ENCODE assay signal across 8 cellular contexts in genomic region chr7:72914756-72915525, GRCh38. TPM values are rescaled to one million over a fixed set of nuclear protein-coding genes. Genes with fewer than 3 reads are reported as not detected.
DNase-seq lines count a peak whose midpoint lies in the region; TF ChIP-seq lines count a peak whose summit lies in the region.
"Not testable (repeated sequence)": the region's sequence is repeated elsewhere in the genome, so short reads cannot be mapped to it uniquely, and the experiment has no call there.

No MANE protein-coding gene starts in this region.

- H3K36me3 ChIP-seq in Karpas-422 (ENCODE audit: insufficient read depth, low read length) (peaks cover 18% of the 10 kb centered on the region), suprapubic skin (peaks cover 26% of the 10 kb centered on the region)
- not testable (repeated sequence) for H3K36me3 ChIP-seq in fibroblast of lung (ENCODE audit: control insufficient read depth, insufficient read depth, low read length); neural cell (ENCODE audit: insufficient read depth, low read length)

- not testable (repeated sequence) for H3K27me3 Mint-ChIP-seq in activated T-helper 2 cell treated with anti-CD3 and anti-CD28 coated beads, Interferon-gamma antibody, Interleukin-2, Interleukin-4, amounts not matched to agents 10 μg/mL and 5 μg/mL and 100 μg/mL, durations not matched to agents 14 hours and 24 hours and 36 hours (ENCODE audit: low read depth)

- H3K4me1 ChIP-seq in Karpas-422 (ENCODE audit: low read length); fibroblast of lung (ENCODE audit: control insufficient read depth, extremely low read depth, insufficient read depth, low read length); suprapubic skin: not testable (repeated sequence)

- not testable (repeated sequence) for TF ChIP-seq POLR2A in suprapubic skin (IDR thresholded peaks at IDR 0.05)

- H4K20me1 ChIP-seq in Karpas-422 (ENCODE audit: insufficient read depth, low read depth, low read length); fibroblast of lung (ENCODE audit: control insufficient read depth, extremely low read depth, insufficient read depth, low read length); neural cell (ENCODE audit: insufficient read depth): not testable (repeated sequence)

- H3K9me2 ChIP-seq in Karpas-422 (replicated peaks; ENCODE audit: insufficient read depth, low read length); neural cell (ENCODE audit: insufficient read depth, low read length): not testable (repeated sequence)

- H3K4me1 Mint-ChIP-seq in activated T-helper 2 cell treated with anti-CD3 and anti-CD28 coated beads, Interferon-gamma antibody, Interleukin-2, Interleukin-4, amounts not matched to agents 10 μg/mL and 5 μg/mL and 100 μg/mL, durations not matched to agents 14 hours and 24 hours and 36 hours (ENCODE audit: low read depth), result peaks cover 14% of the 10 kb centered on the region

- TF ChIP-seq RAD21 in neural cell (conservative IDR thresholded peaks at IDR 0.05), result peak; percentile 72

- 60% methylated on average over 9 of the region's 9 CpGs for WGBS in suprapubic skin

- H3K9me3 ChIP-seq in Karpas-422 (ENCODE audit: low read length); fibroblast of lung (ENCODE audit: control insufficient read depth, insufficient read depth, low read depth, low read length); neural cell (ENCODE audit: low read length); suprapubic skin: not testable (repeated sequence)

- H3K79me2 ChIP-seq in Karpas-422 (ENCODE audit: low read length), result peaks cover 46% of the 10 kb centered on the region
- H3K79me2 ChIP-seq in fibroblast of lung (ENCODE audit: control insufficient read depth, insufficient read depth, low read length); neural cell (replicated peaks; ENCODE audit: insufficient read depth, low read length): not testable (repeated sequence)

- not testable (repeated sequence) for H3K4me3 Mint-ChIP-seq in activated T-helper 2 cell treated with anti-CD3 and anti-CD28 coated beads, Interferon-gamma antibody, Interleukin-2, Interleukin-4, amounts not matched to agents 10 μg/mL and 5 μg/mL and 100 μg/mL, durations not matched to agents 14 hours and 24 hours and 36 hours (ENCODE audit: low read depth)

- in situ Hi-C loops in G401 (cut with HindIII; ENCODE audit: low sequenced_read_pairs), result not testable (repeated sequence)

- not testable (repeated sequence) for H3K4me2 ChIP-seq in Karpas-422 (ENCODE audit: low read depth, low read length, poor library complexity, severe bottlenecking); fibroblast of lung (ENCODE audit: extremely low read depth, insufficient read depth, low read length); neural cell (ENCODE audit: low read length)

- not testable (repeated sequence) for H3K27me3 ChIP-seq in Karpas-422 (ENCODE audit: low read length); fibroblast of lung (ENCODE audit: control insufficient read depth, insufficient read depth, low read length); neural cell (ENCODE audit: insufficient read depth, low read depth, low read length); suprapubic skin

- peak overlapping the region; percentile 12 for H3K27ac Mint-ChIP-seq in activated T-helper 2 cell treated with anti-CD3 and anti-CD28 coated beads, Interferon-gamma antibody, Interleukin-2, Interleukin-4, amounts not matched to agents 10 μg/mL and 5 μg/mL and 100 μg/mL, durations not matched to agents 14 hours and 24 hours and 36 hours

- H3K4me3 ChIP-seq in Karpas-422 (ENCODE audit: low read length); fibroblast of lung (replicated peaks in 1 of 4; ENCODE audit: control extremely low read depth in 1 of 4, insufficient read depth in 1 of 4, low read depth in 3 of 4, low read length in 4 of 4); neural cell (ENCODE audit: low read length); suprapubic skin: not testable (repeated sequence)

- TF ChIP-seq CTCF in fibroblast of lung (conservative IDR thresholded peaks at IDR 0.05 in 1 of 2, IDR thresholded peaks at IDR 0.05 in 1 of 2; ENCODE audit: low read depth in 1 of 2, low read length in 2 of 2), result peak; percentile 57 to 68
- TF ChIP-seq CTCF in neural cell (IDR thresholded peaks at IDR 0.05; ENCODE audit: poor library complexity, severe bottlenecking), result peak; percentile 91
- TF ChIP-seq CTCF in suprapubic skin (IDR thresholded peaks at IDR 0.05), result peak; percentile 50 to 58

- not testable (repeated sequence) for H3K27ac ChIP-seq in Karpas-422 (ENCODE audit: low read length); fibroblast of lung (ENCODE audit: insufficient read depth, low read length); neural cell (ENCODE audit: low read length); suprapubic skin

- not testable (repeated sequence) for H3K9me3 Mint-ChIP-seq in activated T-helper 2 cell treated with anti-CD3 and anti-CD28 coated beads, Interferon-gamma antibody, Interleukin-2, Interleukin-4, amounts not matched to agents 10 μg/mL and 5 μg/mL and 100 μg/mL, durations not matched to agents 14 hours and 24 hours and 36 hours

- peak; percentile 39 for DNase-seq in G401 (ENCODE audit: low spot score)
- peak; percentile 55 for DNase-seq in HCEC 1CT
- DNase-seq in Karpas-422, result peak; percentile 77
- peak; percentile 12 to 28 for DNase-seq in SHP77 (lab: John Stamatoyannopoulos, UW)
- DNase-seq in activated T-helper 2 cell treated with anti-CD3 and anti-CD28 coated beads, Interferon-gamma antibody, Interleukin-2, Interleukin-4, amounts not matched to agents 10 μg/mL and 5 μg/mL and 100 μg/mL, durations not matched to agents 14 hours and 24 hours and 36 hours (ENCODE audit: low spot score), result peak; percentile 40
- peak; percentile 47 to 62 for DNase-seq in fibroblast of lung (ENCODE audit: low read depth in 2 of 2)
- not testable (repeated sequence) for DNase-seq in suprapubic skin (ENCODE audit: low spot score in 2 of 2)

- TF ChIP-seq EP300 in neural cell (conservative IDR thresholded peaks at IDR 0.05; ENCODE audit: poor library complexity, severe bottlenecking); suprapubic skin (IDR thresholded peaks at IDR 0.05): not testable (repeated sequence)

- not testable (repeated sequence) for H2AFZ ChIP-seq in Karpas-422 (ENCODE audit: low read length); fibroblast of lung (ENCODE audit: low read length); neural cell (ENCODE audit: low read depth, low read length)

- peaks cover 64% of the 10 kb centered on the region for H3K36me3 Mint-ChIP-seq in activated T-helper 2 cell treated with anti-CD3 and anti-CD28 coated beads, Interferon-gamma antibody, Interleukin-2, Interleukin-4, amounts not matched to agents 10 μg/mL and 5 μg/mL and 100 μg/mL, durations not matched to agents 14 hours and 24 hours and 36 hours (ENCODE audit: low read depth)

- not testable (repeated sequence) for H3K9ac ChIP-seq in Karpas-422 (ENCODE audit: low read length); fibroblast of lung (ENCODE audit: insufficient read depth, low read length); neural cell (ENCODE audit: low read length)

- H3F3A ChIP-seq in neural cell (ENCODE audit: insufficient read depth, low read length, poor library complexity, severe bottlenecking), result not testable (repeated sequence)

- intact Hi-C loops in activated T-helper 2 cell treated with anti-CD3 and anti-CD28 coated beads, Interferon-gamma antibody, Interleukin-2, Interleukin-4, amounts not matched to agents 10 μg/mL and 5 μg/mL and 100 μg/mL, durations not matched to agents 14 hours and 24 hours and 36 hours (cut with micrococcal nuclease), result not testable (repeated sequence)

TF ChIP-seq in neural cell, 6 proteins besides CTCF, POLR2A, EP300 and RAD21:
- TF ChIP-seq SMC3 (conservative IDR thresholded peaks at IDR 0.05; ENCODE audit: poor library complexity), result peak; percentile 83

RNA-seq across cellular contexts. Expression of gene POM121, which starts 10.0 kb away (rescaled TPM):
- total RNA-seq in G401 (2014; rRNA removed; shearing (Covaris generic)), result 3.2 and 4.4 TPM in 2 replicates
- 18.2 and 23.0 TPM in 2 replicates for total RNA-seq in Karpas-422 (2014; rRNA removed; shearing (Covaris generic); ENCODE audit: low replicate concordance)
- 70.6 and 71.4 TPM in 2 replicates for total RNA-seq in activated T-helper 2 cell treated with anti-CD3 and anti-CD28 coated beads, Interferon-gamma antibody, Interleukin-2, Interleukin-4, amounts not matched to agents 10 μg/mL and 5 μg/mL and 100 μg/mL, durations not matched to agents 14 hours and 24 hours and 36 hours
- total RNA-seq in fibroblast of lung, result 3.1 and 4.8 TPM in 2 replicates
- polyA plus RNA-seq in fibroblast of lung, result 6.3 and 10.0 TPM in 2 replicates
- polyA plus RNA-seq in fibroblast of lung (2012), result 15.9 and 22.9 TPM in 2 replicates
- 26.8 and 57.3 TPM in 2 replicates for polyA minus RNA-seq in fibroblast of lung (ENCODE audit: low replicate concordance)
- 5.3 and 5.9 TPM in 2 replicates for polyA plus RNA-seq in neural cell
- 12.9 and 16.1 TPM in 2 replicates for polyA minus RNA-seq in neural cell
- 10 to 100 TPM; 23.4 to 38.2 (median 30.2) TPM for total RNA-seq in suprapubic skin

RNA-seq across cellular contexts. Expression of gene TRIM74, which starts 54.3 kb away (rescaled TPM):
- total RNA-seq in G401 (2014; rRNA removed; shearing (Covaris generic)), result 4.7 TPM in 1 of 2 replicates, not detected in the other
- total RNA-seq in Karpas-422 (2014; rRNA removed; shearing (Covaris generic); ENCODE audit: low replicate concordance), result not detected in 2 replicates
- 0.43 and 0.69 TPM in 2 replicates for total RNA-seq in activated T-helper 2 cell treated with anti-CD3 and anti-CD28 coated beads, Interferon-gamma antibody, Interleukin-2, Interleukin-4, amounts not matched to agents 10 μg/mL and 5 μg/mL and 100 μg/mL, durations not matched to agents 14 hours and 24 hours and 36 hours
- total RNA-seq in fibroblast of lung (not detected in 2 replicates), suprapubic skin (not detected)
- polyA plus RNA-seq in fibroblast of lung (not detected in 2 replicates), neural cell (1.7 and 2.1 TPM in 2 replicates)
- polyA plus RNA-seq in fibroblast of lung (2012), result not detected in 2 replicates
- polyA minus RNA-seq in fibroblast of lung (ENCODE audit: low replicate concordance) (not detected in 2 replicates), neural cell (0.69 and 1.9 TPM in 2 replicates)
